Comparison of ENCODE assay signal across 8 cellular contexts in genomic region chr9:129080312-129080607, GRCh38. TPM values are rescaled to one million over a fixed set of nuclear protein-coding genes. Genes with fewer than 3 reads are reported as not detected.
DNase-seq lines count a peak whose midpoint lies in the region; ATAC-seq and TF ChIP-seq lines count a peak whose summit lies in the region.

No MANE protein-coding gene starts in this region.

- intact Hi-C loops in CD8-positive, alpha-beta T cell (cut with DNase I, micrococcal nuclease), result loop anchor here in 1 of 2 experiments (1.0 to 2.0 kb wide), 3 partner anchors 52 to 723 kb away; partner anchors contain the start of genes DOLK, NUP188, SH3GLB2 and TOR1B

- H3K36me3 ChIP-seq in CD8-positive, alpha-beta T cell (ENCODE audit: insufficient read depth, low read length), result peaks cover 4% of the 10 kb centered on the region
- H3K36me3 ChIP-seq in Loucy (ENCODE audit: insufficient read depth, low read length), result peaks cover 1% of the 10 kb centered on the region; the same call in 1 of the 2 replicates
- H3K36me3 ChIP-seq in ectodermal cell (ENCODE audit: control insufficient read depth, insufficient read depth, low read length), result no peaks in the 10 kb centered on the region
- H3K36me3 ChIP-seq in neuronal stem cell (replicated peaks in 1 of 2; ENCODE audit: control insufficient read depth in 2 of 2, insufficient read depth in 2 of 2, low read length in 2 of 2), result peaks cover 5 to 21% of the 10 kb centered on the region in 2 donors

- peaks cover 20% of the 10 kb centered on the region for H3K4me1 Mint-ChIP-seq in CD8-positive, alpha-beta T cell (ENCODE audit: low read depth)

- H3K14ac ChIP-seq in neuronal stem cell (ENCODE audit: low read length), result no peak overlapping the region

- no peaks in the 10 kb centered on the region for H3K9me2 ChIP-seq in Loucy (replicated peaks; ENCODE audit: low read depth, low read length)

- H2AK5ac ChIP-seq in neuronal stem cell (ENCODE audit: low read depth, low read length), result no peak overlapping the region

- H3K79me1 ChIP-seq in neuronal stem cell (ENCODE audit: low read depth, low read length), result peaks cover 10% of the 10 kb centered on the region

- H3K9ac ChIP-seq in Loucy (ENCODE audit: low read depth, low read length, poor library complexity, severe bottlenecking) (peak overlapping the region; percentile 54), neuronal stem cell (ENCODE audit: low read depth, low read length, poor library complexity) (peak overlapping the region; percentile 60)

- no peak overlapping the region for H3K4ac ChIP-seq in neuronal stem cell (ENCODE audit: low read length)

- no peak overlapping the region for H2BK12ac ChIP-seq in neuronal stem cell (ENCODE audit: low read length)

- H2BK120ac ChIP-seq in neuronal stem cell (ENCODE audit: low read depth, low read length), result no peak overlapping the region

- no peak overlapping the region for H3K27ac Mint-ChIP-seq in CD8-positive, alpha-beta T cell

- no peaks in the 10 kb centered on the region for H3K9me3 Mint-ChIP-seq in CD8-positive, alpha-beta T cell

- no peak overlapping the region for H4K91ac ChIP-seq in neuronal stem cell (ENCODE audit: low read depth, low read length, poor library complexity)

- no peak for DNase-seq in CD8-positive, alpha-beta T cell
- no peak for DNase-seq in neuronal stem cell (ENCODE audit: low spot score)
- DNase-seq in pons (ENCODE audit: low spot score), result no peak

- no peaks in the 10 kb centered on the region for H3F3A ChIP-seq in Loucy (ENCODE audit: low read depth)

- no peak overlapping the region for H3K23ac ChIP-seq in neuronal stem cell (ENCODE audit: low read depth, low read length, poor library complexity)

- H2AFZ ChIP-seq in Loucy (ENCODE audit: low read length) (no peak overlapping the region), neuronal stem cell (ENCODE audit: low read length) (peak overlapping the region; percentile 86)

- H3K79me2 ChIP-seq in Loucy (ENCODE audit: insufficient read depth, low read length), result peaks cover 35% of the 10 kb centered on the region

- peak overlapping the region; percentile 5 for H3K18ac ChIP-seq in neuronal stem cell (ENCODE audit: low read length)

- H3K36me3 Mint-ChIP-seq in CD8-positive, alpha-beta T cell, result peaks cover 11% of the 10 kb centered on the region

- no peak overlapping the region for H4K8ac ChIP-seq in neuronal stem cell (ENCODE audit: low read depth, low read length)

- POLR2A ChIA-PET in CD8-positive, alpha-beta T cell (lab: Charles Lee), result interaction anchor here (0.6 to 2.2 kb wide), 5 partner anchors 10 to 52 kb away, joined by 3 to 14 read pairs (median 6); partner anchors contain the start of genes MIGA2 and SH3GLB2

- peak overlapping the region; percentile 89 for H3K4me3 Mint-ChIP-seq in CD8-positive, alpha-beta T cell

- H3K9me3 ChIP-seq in CD8-positive, alpha-beta T cell (ENCODE audit: low read length), result no peaks in the 10 kb centered on the region
- H3K9me3 ChIP-seq in Loucy (ENCODE audit: insufficient read depth, low read depth, low read length) (no peaks in the 10 kb centered on the region), ectodermal cell (ENCODE audit: control insufficient read depth, low read length) (no peaks in the 10 kb centered on the region), neuronal stem cell (replicated peaks in 1 of 2; ENCODE audit: control insufficient read depth in 2 of 2, insufficient read depth in 1 of 2, low read depth in 1 of 2, low read length in 2 of 2) (no peaks in the 10 kb centered on the region)

- no peak for TF ChIP-seq CTCF in CD8-positive, alpha-beta T cell (IDR thresholded peaks at IDR 0.05)
- TF ChIP-seq CTCF in Loucy (conservative IDR thresholded peaks at IDR 0.05; ENCODE audit: low read length), result no peak

- peak overlapping the region; percentile 85 for H3K4me3 ChIP-seq in CD8-positive, alpha-beta T cell (ENCODE audit: low read depth, low read length)
- peak overlapping the region; percentile 77 for H3K4me3 ChIP-seq in Loucy (ENCODE audit: low read length, poor library complexity, severe bottlenecking)
- H3K4me3 ChIP-seq in ectodermal cell (ENCODE audit: insufficient read depth, low read depth, low read length), result peak overlapping the region; percentile 83
- H3K4me3 ChIP-seq in neuronal stem cell (ENCODE audit: low read length in 2 of 2), result peak overlapping the region; percentile 77 to 90

- peaks cover 9% of the 10 kb centered on the region for H4K20me1 ChIP-seq in Loucy (ENCODE audit: insufficient read depth, low read length, poor library complexity, severe bottlenecking)

- peak overlapping the region; percentile 19 for H3K27ac ChIP-seq in CD8-positive, alpha-beta T cell (ENCODE audit: low read depth, low read length)
- no peak overlapping the region for H3K27ac ChIP-seq in ectodermal cell (ENCODE audit: insufficient read depth, low read depth, low read length, poor library complexity, severe bottlenecking)
- H3K27ac ChIP-seq in neuronal stem cell (replicated peaks; ENCODE audit: low read length), result peak overlapping the region; percentile 11

- H2BK15ac ChIP-seq in neuronal stem cell (ENCODE audit: low read length), result no peak overlapping the region

- no peaks in the 10 kb centered on the region for H3K27me3 ChIP-seq in CD8-positive, alpha-beta T cell (ENCODE audit: insufficient read depth, low read length)
- no peaks in the 10 kb centered on the region for H3K27me3 ChIP-seq in Loucy (ENCODE audit: insufficient read depth, low read length, poor library complexity, severe bottlenecking)
- no peaks in the 10 kb centered on the region for H3K27me3 ChIP-seq in ectodermal cell (ENCODE audit: control insufficient read depth, insufficient read depth, low read length, poor library complexity, severe bottlenecking)
- no peaks in the 10 kb centered on the region for H3K27me3 ChIP-seq in neuronal stem cell (ENCODE audit: control insufficient read depth in 3 of 3, insufficient read depth in 3 of 3, low read depth in 1 of 3, low read length in 3 of 3)

- H3K4me2 ChIP-seq in Loucy (ENCODE audit: low read depth, low read length, poor library complexity, severe bottlenecking) (peak overlapping the region; percentile 70), neuronal stem cell (ENCODE audit: insufficient read depth, low read length, poor library complexity, severe bottlenecking) (peak overlapping the region; percentile 63)

- CTCF ChIA-PET in CD8-positive, alpha-beta T cell (lab: Charles Lee), result interaction anchor here (0.6 to 0.9 kb wide), 2 partner anchors 11 to 15 kb away, joined by 3 read pairs; no protein-coding TSS in a partner anchor

- ATAC-seq in CD8-positive, alpha-beta T cell, result no peak
- ATAC-seq in GM18519 (IDR thresholded peaks at IDR 0.05; ENCODE audit: low FRiP score, unreplicated experiment) (no peak), HG03196 (IDR thresholded peaks at IDR 0.05; ENCODE audit: unreplicated experiment) (no peak), HG03045 (IDR thresholded peaks at IDR 0.05; ENCODE audit: unreplicated experiment) (no peak)

- H3K4me1 ChIP-seq in CD8-positive, alpha-beta T cell (ENCODE audit: insufficient read depth, low read length), result peaks cover 30% of the 10 kb centered on the region
- H3K4me1 ChIP-seq in Loucy (ENCODE audit: insufficient read depth, low read length, poor library complexity, severe bottlenecking) (peaks cover 10% of the 10 kb centered on the region), ectodermal cell (ENCODE audit: control insufficient read depth, insufficient read depth, low read length) (peaks cover 4% of the 10 kb centered on the region), neuronal stem cell (ENCODE audit: control insufficient read depth in 2 of 2, insufficient read depth in 1 of 2, low read depth in 1 of 2, low read length in 2 of 2) (peaks cover 0 to 8% of the 10 kb centered on the region in 2 donors)

- WGBS in ectodermal cell, 2 experiments, result 9 to 11% methylated on average over 11 of the region's 11 CpGs
- WGBS in neuronal stem cell (ENCODE audit: extremely low coverage in 2 of 2, insufficient read length in 2 of 2, insufficient replicate concordance in 1 of 2), 2 donors, result no CpG with 5 or more reads among the region's 11 CpGs

- H2BK5ac ChIP-seq in neuronal stem cell (ENCODE audit: low read length), result no peak overlapping the region

- H3K27me3 Mint-ChIP-seq in CD8-positive, alpha-beta T cell (ENCODE audit: low read depth), result no peaks in the 10 kb centered on the region

RNA-seq across cellular contexts. Expression of gene DOLPP1, which starts 0.7 kb away (rescaled TPM):
- total RNA-seq in CD8-positive, alpha-beta T cell, result 1 to 10 TPM; 4.6 to 5.1 TPM
- 45.3 TPM for polyA plus RNA-seq in ectodermal cell (2013, experiment 1 of 4)
- polyA plus RNA-seq in ectodermal cell (2013, experiment 2 of 4), result 41.0 TPM
- 24.9 TPM for polyA plus RNA-seq in ectodermal cell (2013, experiment 3 of 4)
- 30.0 TPM for polyA plus RNA-seq in ectodermal cell (2013, experiment 4 of 4)
- 34.9 TPM for polyA plus RNA-seq in neuronal stem cell (2013, experiment 1 of 2)
- polyA plus RNA-seq in neuronal stem cell (2013, experiment 2 of 2), result 34.1 TPM

RNA-seq across cellular contexts. Expression of gene CRAT, which starts 30.3 kb away (rescaled TPM):
- total RNA-seq in CD8-positive, alpha-beta T cell, result 1 to 10 TPM; 5.6 to 6.3 TPM
- 17.3 TPM for polyA plus RNA-seq in ectodermal cell (2013, experiment 1 of 4)
- polyA plus RNA-seq in ectodermal cell (2013, experiment 2 of 4), result 14.2 TPM
- 17.3 TPM for polyA plus RNA-seq in ectodermal cell (2013, experiment 3 of 4)
- 17.7 TPM for polyA plus RNA-seq in ectodermal cell (2013, experiment 4 of 4)
- 12.9 TPM for polyA plus RNA-seq in neuronal stem cell (2013, experiment 1 of 2)
- polyA plus RNA-seq in neuronal stem cell (2013, experiment 2 of 2), result 12.1 TPM

RNA-seq across cellular contexts. Expression of gene PTPA, which starts 31.0 kb away (rescaled TPM):
- 10 to 100 TPM; 24.7 to 26.8 TPM for total RNA-seq in CD8-positive, alpha-beta T cell
- 169 TPM for polyA plus RNA-seq in ectodermal cell (2013, experiment 1 of 4)
- polyA plus RNA-seq in ectodermal cell (2013, experiment 2 of 4), result 180 TPM
- polyA plus RNA-seq in ectodermal cell (2013, experiment 3 of 4), result 125 TPM
- 143 TPM for polyA plus RNA-seq in ectodermal cell (2013, experiment 4 of 4)
- 74.5 TPM for polyA plus RNA-seq in neuronal stem cell (2013, experiment 1 of 2)
- 76.7 TPM for polyA plus RNA-seq in neuronal stem cell (2013, experiment 2 of 2)

RNA-seq across cellular contexts. Expression of gene MIGA2, which starts 43.8 kb away (rescaled TPM):
- 10 to 100 TPM; 63.5 to 69.0 TPM for total RNA-seq in CD8-positive, alpha-beta T cell
- polyA plus RNA-seq in ectodermal cell (2013, experiment 1 of 4), result 26.5 TPM
- 23.7 TPM for polyA plus RNA-seq in ectodermal cell (2013, experiment 2 of 4)
- 19.5 TPM for polyA plus RNA-seq in ectodermal cell (2013, experiment 3 of 4)
- polyA plus RNA-seq in ectodermal cell (2013, experiment 4 of 4), result 18.4 TPM
- 12.8 TPM for polyA plus RNA-seq in neuronal stem cell (2013, experiment 1 of 2)
- 13.2 TPM for polyA plus RNA-seq in neuronal stem cell (2013, experiment 2 of 2)

RNA-seq across cellular contexts. Expression of gene SH3GLB2, which starts 52.1 kb away (rescaled TPM):
- total RNA-seq in CD8-positive, alpha-beta T cell, result 10 to 100 TPM; 64.9 to 68.3 TPM
- 72.2 TPM for polyA plus RNA-seq in ectodermal cell (2013, experiment 1 of 4)
- polyA plus RNA-seq in ectodermal cell (2013, experiment 2 of 4), result 69.8 TPM
- 66.6 TPM for polyA plus RNA-seq in ectodermal cell (2013, experiment 3 of 4)
- polyA plus RNA-seq in ectodermal cell (2013, experiment 4 of 4), result 75.8 TPM
- 36.6 TPM for polyA plus RNA-seq in neuronal stem cell (2013, experiment 1 of 2)
- 33.2 TPM for polyA plus RNA-seq in neuronal stem cell (2013, experiment 2 of 2)
